Comparison of ENCODE assay signal across 21 cellular contexts in genomic region chr11:1116104-1116503, GRCh38. TPM values are rescaled to one million over a fixed set of nuclear protein-coding genes. Genes with fewer than 3 reads are reported as not detected.
DNase-seq lines count a peak whose midpoint lies in the region; ATAC-seq and TF ChIP-seq lines count a peak whose summit lies in the region.
"Had no signal": no experiment of that assay in that cellular context is flagged by ENCODE, and none has a peak within 500 bp of the region (broad histone marks: within the 10 kb centered on the region; RNA-seq: fewer than 3 reads in every experiment).

No MANE protein-coding gene starts in this region.

- H3K27ac Mint-ChIP-seq in endodermal cell = no peak overlapping the region
- H3K27ac Mint-ChIP-seq: HFFc6 had no signal

- H3K27me3 Mint-ChIP-seq in endodermal cell (ENCODE audit: insufficient read depth) = no peaks in the 10 kb centered on the region

- H3K4me2 ChIP-seq in osteoblast (ENCODE audit: insufficient read depth, low read length) = no peak overlapping the region
- H3K4me2 ChIP-seq: KMS-11 had no signal

- H3K9me3 ChIP-seq in right cardiac atrium (ENCODE audit: control insufficient read depth, low read length) = no peaks in the 10 kb centered on the region
- H3K9me3 ChIP-seq in right atrium auricular region = no peaks in the 10 kb centered on the region
- no peaks in the 10 kb centered on the region for H3K9me3 ChIP-seq in endodermal cell (ENCODE audit: control insufficient read depth, low read length)
- no peaks in the 10 kb centered on the region for H3K9me3 ChIP-seq in osteoblast (ENCODE audit: low read depth, low read length)

- H2AFZ ChIP-seq in osteoblast (ENCODE audit: low read length) = no peak overlapping the region

- H3K79me2 ChIP-seq in osteoblast (ENCODE audit: insufficient read depth, low read length) = no peaks in the 10 kb centered on the region

- no peaks in the 10 kb centered on the region for H4K20me1 ChIP-seq in osteoblast (ENCODE audit: insufficient read depth, low read length)

- no peak overlapping the region for H3K4me3 ChIP-seq in right cardiac atrium (ENCODE audit: low read length)
- H3K4me3 ChIP-seq in right atrium auricular region = no peak overlapping the region
- no peak overlapping the region for H3K4me3 ChIP-seq in endodermal cell (ENCODE audit: low read length)
- no peak overlapping the region for H3K4me3 ChIP-seq in osteoblast (ENCODE audit: insufficient read depth, low read length)

- no peaks in the 10 kb centered on the region for H3K27me3 ChIP-seq in right cardiac atrium (ENCODE audit: control insufficient read depth, insufficient read depth)
- H3K27me3 ChIP-seq in right atrium auricular region = no peaks in the 10 kb centered on the region
- H3K27me3 ChIP-seq in endodermal cell (ENCODE audit: control insufficient read depth, insufficient read depth, low read length, poor library complexity, severe bottlenecking) = no peaks in the 10 kb centered on the region
- H3K27me3 ChIP-seq in osteoblast (ENCODE audit: insufficient read depth, low read length) = peaks cover 3% of the 10 kb centered on the region

- ATAC-seq in right cardiac atrium (no peak), HG03039 (IDR thresholded peaks at IDR 0.05; ENCODE audit: unreplicated experiment) (no peak)

- H3K36me3 ChIP-seq in right atrium auricular region (no peaks in the 10 kb centered on the region), endodermal cell (ENCODE audit: control insufficient read depth, insufficient read depth, low read length) (no peaks in the 10 kb centered on the region), osteoblast (ENCODE audit: insufficient read depth, low read length) (no peaks in the 10 kb centered on the region)

- no peaks in the 10 kb centered on the region for H3K4me1 Mint-ChIP-seq in endodermal cell

- DNase-seq in right cardiac atrium (peak in 2 of 3 donors; percentile 2 to 10), right atrium auricular region (ENCODE audit: low spot score) (no peak), endodermal cell (peak; percentile 40), osteoblast (ENCODE audit: insufficient read length, low spot score, missing footprints) (peak; percentile 68), COLO829 (ENCODE audit: low spot score) (no peak), SHP77 (lab: John Stamatoyannopoulos, UW) (no peak)
- DNase-seq: ACHN, C1 segment of cervical spinal cord, DMS79, HFFc6, NCI-H1417, NCI-H187, NCI-H2107, NCI-H2227 treated with DMSO at 0.1 percent for 48 hours, NCI-H510A treated with DMSO at 0.1 percent for 48 hours, NCI-H774 had no signal

- H3K9ac ChIP-seq in endodermal cell (ENCODE audit: extremely low read depth, low read length, poor library complexity, severe bottlenecking) = no peak overlapping the region
- H3K9ac ChIP-seq: KMS-11 had no signal

- H3K4me3 Mint-ChIP-seq in endodermal cell = no peak overlapping the region
- H3K4me3 Mint-ChIP-seq: HFFc6 had no signal

- no peaks in the 10 kb centered on the region for H3K9me3 Mint-ChIP-seq in endodermal cell

- intact Hi-C loops in right cardiac atrium (cut with DNase I) = no loop called here

- H3K36me3 Mint-ChIP-seq in endodermal cell (ENCODE audit: low read depth) = no peaks in the 10 kb centered on the region

- TF ChIP-seq CTCF in right atrium auricular region (IDR thresholded peaks at IDR 0.05) (no peak), endodermal cell (conservative IDR thresholded peaks at IDR 0.05) (no peak), osteoblast (IDR thresholded peaks at IDR 0.05; ENCODE audit: extremely low read depth, low read depth, low read length) (no peak)

- WGBS in right cardiac atrium = 87% methylated on average over 12 of the region's 12 CpGs
- WGBS in endodermal cell (ENCODE audit: insufficient coverage in 1 of 2, insufficient read length in 1 of 2), 2 experiments = 88 to 95% methylated on average over 8 to 12 of the region's 12 CpGs

- no peaks in the 10 kb centered on the region for H3K4me1 ChIP-seq in right cardiac atrium (ENCODE audit: control insufficient read depth, insufficient read depth, low read length)
- H3K4me1 ChIP-seq in right atrium auricular region = no peaks in the 10 kb centered on the region
- no peaks in the 10 kb centered on the region for H3K4me1 ChIP-seq in endodermal cell (ENCODE audit: control insufficient read depth, insufficient read depth, low read length)
- no peaks in the 10 kb centered on the region for H3K4me1 ChIP-seq in osteoblast (ENCODE audit: insufficient read depth, low read length)

- H3K27ac ChIP-seq in right cardiac atrium (ENCODE audit: low read length) (no peak overlapping the region), right atrium auricular region (no peak overlapping the region), endodermal cell (ENCODE audit: low read depth, low read length) (no peak overlapping the region), osteoblast (ENCODE audit: low read depth, low read length) (no peak overlapping the region)
- H3K27ac ChIP-seq: KMS-11, RWPE1 had no signal

RNA-seq across cellular contexts. Expression of gene MUC2, which starts 41.4 kb away (rescaled TPM):
- total RNA-seq in right cardiac atrium (under 1 TPM in 1 of 4 donors, not detected in 3; 0.03 TPM), right atrium auricular region (not detected), endodermal cell (not detected), osteoblast (not detected in 2 replicates)
- 0.02 TPM for polyA plus RNA-seq in right cardiac atrium
- polyA plus RNA-seq in endodermal cell (2013, experiment 1 of 2) = not detected
- polyA plus RNA-seq in endodermal cell (2013, experiment 2 of 2) = not detected
- total RNA-seq: M059J, SK-MEL-5 had no signal

RNA-seq across cellular contexts. Expression of gene MUC5AC, which starts 41.6 kb away (rescaled TPM):
- total RNA-seq in right cardiac atrium (not detected), right atrium auricular region (not detected), endodermal cell (not detected), osteoblast (not detected in 2 replicates)
- polyA plus RNA-seq in right cardiac atrium = not detected
- polyA plus RNA-seq in endodermal cell (2013, experiment 1 of 2) = not detected
- not detected for polyA plus RNA-seq in endodermal cell (2013, experiment 2 of 2)
- total RNA-seq: HFFc6, M059J, SK-MEL-5 had no signal

Comparison
In these comparisons a context has a peak if more than half of its experiments do, and no peak if none do; other contexts are left out.
1. DNase-seq: peak in right cardiac atrium (2 of 3), endodermal cell (single experiment) and osteoblast (single experiment); none in right atrium auricular region (single experiment), COLO829 (single experiment) and SHP77 (0 of 2).